In the genomic region with DNA sequence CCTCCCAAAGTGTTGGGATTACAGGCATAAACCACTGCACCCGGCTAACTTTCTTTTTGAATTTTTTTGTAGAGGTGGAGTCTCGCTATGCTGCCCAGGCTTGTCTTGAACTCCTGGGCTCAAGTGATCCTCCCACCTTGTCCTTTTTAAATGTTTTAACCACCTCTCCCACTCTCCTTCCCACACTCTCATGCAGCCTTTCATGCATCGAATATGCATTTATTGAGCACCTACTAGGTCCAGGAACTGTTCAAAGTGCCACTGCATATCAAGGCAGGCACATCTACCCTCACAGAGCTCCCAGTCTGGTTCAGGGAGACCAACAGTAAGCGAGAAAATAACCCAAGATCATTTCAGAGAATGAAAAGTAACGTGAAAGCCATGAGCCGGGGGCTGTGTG, we compare ENCODE assay signal across 9 cellular contexts. TPM values are rescaled to one million over a fixed set of nuclear protein-coding genes. Genes with fewer than 3 reads are reported as not detected.
DNase-seq lines count a peak whose midpoint lies in the region; ATAC-seq and TF ChIP-seq lines count a peak whose summit lies in the region.
"Had no signal": no experiment of that assay in that cellular context is flagged by ENCODE, and none has a peak within 500 bp of the region (broad histone marks: within the 10 kb centered on the region; RNA-seq: fewer than 3 reads in every experiment).

No MANE protein-coding gene starts in this region.

- H3K27ac ChIP-seq in heart right ventricle (peak overlapping the region in 6 of 10 donors; percentile 84 to 99 (median 96)), brain microvascular endothelial cell (no peak overlapping the region), mucosa of rectum (ENCODE audit: low read depth in 2 of 2, low read length in 2 of 2) (peak overlapping the region; percentile 90 to 91), uterus (peak overlapping the region; percentile 90 to 94)

- no peaks in the 10 kb centered on the region for H3K9me3 ChIP-seq in heart right ventricle
- no peaks in the 10 kb centered on the region for H3K9me3 ChIP-seq in mucosa of rectum (ENCODE audit: control insufficient read depth in 2 of 2, low read length in 2 of 2)
- no peaks in the 10 kb centered on the region for H3K9me3 ChIP-seq in uterus

- H3K9ac ChIP-seq in mucosa of rectum (ENCODE audit: low read depth in 1 of 2, low read length in 2 of 2), result peak overlapping the region; percentile 90 to 99

- H3K4me3 ChIP-seq in heart right ventricle (peak overlapping the region in 9 of 10 donors; percentile 70 to 99 (median 95)), brain microvascular endothelial cell (ENCODE audit: low read depth, low read length) (peak overlapping the region; percentile 80), mucosa of rectum (ENCODE audit: low read length in 2 of 2) (peak overlapping the region; percentile 79 to 92), uterus (peak overlapping the region in 1 of 2 donors; percentile 92)

- TF ChIP-seq POLR2A in uterus (IDR thresholded peaks at IDR 0.05), result no peak

- H3K27me3 ChIP-seq in heart right ventricle (no peaks in the 10 kb centered on the region), brain microvascular endothelial cell (replicated peaks) (no peaks in the 10 kb centered on the region), mucosa of rectum (ENCODE audit: control insufficient read depth in 2 of 2, insufficient read depth in 2 of 2, low read length in 2 of 2) (no peaks in the 10 kb centered on the region), uterus (no peaks in the 10 kb centered on the region)

- ATAC-seq in heart right ventricle (no peak), left cardiac atrium (no peak), GM21825 (IDR thresholded peaks at IDR 0.05; ENCODE audit: unreplicated experiment) (no peak), omental fat pad (ENCODE audit: low FRiP score) (no peak)

- TF ChIP-seq CTCF in heart right ventricle (IDR thresholded peaks at IDR 0.05), result no peak
- no peak for TF ChIP-seq CTCF in brain microvascular endothelial cell (IDR thresholded peaks at IDR 0.05; ENCODE audit: low read depth, low read length, missing control alignments)
- no peak for TF ChIP-seq CTCF in uterus (IDR thresholded peaks at IDR 0.05)
- no peak for TF ChIP-seq CTCF in omental fat pad (IDR thresholded peaks at IDR 0.05)

- in situ Hi-C loops in brain microvascular endothelial cell (cut with HindIII; ENCODE audit: low pct_ligation_motif_present, low sequenced_read_pairs), result no loop called here

- WGBS in heart right ventricle, 2 donors, result 95% methylated on average over 6 of the region's 6 CpGs

- DNase-seq in heart right ventricle (no peak), left cardiac atrium (no peak), brain microvascular endothelial cell (no peak), uterus (no peak), omental fat pad (ENCODE audit: low spot score) (no peak)
- DNase-seq in effector CD8-positive, alpha-beta T cell (lab: John Stamatoyannopoulos, UW), result no peak
- DNase-seq: cortex of kidney had no signal

- intact Hi-C loops in heart right ventricle (cut with DNase I) (loop anchor here in 1 of 10 donors (2.0 kb wide), 1 partner anchor 14 kb away; no protein-coding TSS in a partner anchor), left cardiac atrium (cut with DNase I) (no loop called here), uterus (cut with DNase I; ENCODE audit: low total_unique reads) (no loop called here)

- peaks cover 0 to 10% (median 0%) of the 10 kb centered on the region in 9 donors for H3K36me3 ChIP-seq in heart right ventricle
- H3K36me3 ChIP-seq in brain microvascular endothelial cell (replicated peaks), result no peaks in the 10 kb centered on the region
- H3K36me3 ChIP-seq in mucosa of rectum (ENCODE audit: control insufficient read depth in 2 of 2, insufficient read depth in 2 of 2, low read length in 2 of 2), result no peaks in the 10 kb centered on the region
- no peaks in the 10 kb centered on the region for H3K36me3 ChIP-seq in uterus

- peaks cover 0 to 25% (median 15%) of the 10 kb centered on the region in 9 donors for H3K4me1 ChIP-seq in heart right ventricle
- peaks cover 12 to 17% of the 10 kb centered on the region in 2 donors for H3K4me1 ChIP-seq in mucosa of rectum (ENCODE audit: control insufficient read depth in 2 of 2, insufficient read depth in 2 of 2, low read length in 2 of 2)
- H3K4me1 ChIP-seq in uterus, result no peaks in the 10 kb centered on the region

RNA-seq across cellular contexts. Expression of a gene that starts 1.2 kb away (rescaled TPM):
- total RNA-seq in heart right ventricle, result 10 to 100 TPM in 1 of 10 donors, 1 to 10 TPM in 9; 4.5 to 11.1 (median 6.9) TPM
- polyA plus RNA-seq in heart right ventricle, result 1 to 10 TPM; 6.3 to 6.4 TPM
- total RNA-seq in left cardiac atrium, result 1 to 10 TPM; 6.9 to 8.0 TPM
- 10 to 100 TPM in 1 of 4 donors, 1 to 10 TPM in 2, under 1 TPM in 1; under 0.01 to 13.0 (median 2.3) TPM for total RNA-seq in uterus
- total RNA-seq in omental fat pad, result 1 to 10 TPM; 4.1 to 8.5 (median 6.3) TPM

RNA-seq across cellular contexts. Expression of a gene that starts 37.1 kb away (rescaled TPM):
- total RNA-seq in heart right ventricle (10 to 100 TPM; 16.3 to 52.9 (median 26.0) TPM), left cardiac atrium (10 to 100 TPM; 25.3 to 35.1 TPM), uterus (10 to 100 TPM; 18.7 to 60.8 (median 27.9) TPM), omental fat pad (10 to 100 TPM; 23.1 to 64.0 (median 33.8) TPM)
- 10 to 100 TPM in 1 of 2 donors, 1 to 10 TPM in 1; 7.2 to 47.0 TPM for polyA plus RNA-seq in heart right ventricle

RNA-seq across cellular contexts. Expression of a gene that starts 38.8 kb away (rescaled TPM):
- total RNA-seq in heart right ventricle, result 10 to 100 TPM; 36.5 to 51.6 (median 48.1) TPM
- 10 to 100 TPM; 14.4 to 17.3 TPM for polyA plus RNA-seq in heart right ventricle
- 10 to 100 TPM; 24.1 to 25.0 TPM for total RNA-seq in left cardiac atrium
- total RNA-seq in uterus, result 10 to 100 TPM in 3 of 4 donors, 1 to 10 TPM in 1; 9.4 to 12.4 (median 10.6) TPM
- total RNA-seq in omental fat pad, result 10 to 100 TPM; 11.8 to 22.1 (median 13.9) TPM
